Comparison of ENCODE assay signal across 11 cellular contexts in the genomic region with DNA sequence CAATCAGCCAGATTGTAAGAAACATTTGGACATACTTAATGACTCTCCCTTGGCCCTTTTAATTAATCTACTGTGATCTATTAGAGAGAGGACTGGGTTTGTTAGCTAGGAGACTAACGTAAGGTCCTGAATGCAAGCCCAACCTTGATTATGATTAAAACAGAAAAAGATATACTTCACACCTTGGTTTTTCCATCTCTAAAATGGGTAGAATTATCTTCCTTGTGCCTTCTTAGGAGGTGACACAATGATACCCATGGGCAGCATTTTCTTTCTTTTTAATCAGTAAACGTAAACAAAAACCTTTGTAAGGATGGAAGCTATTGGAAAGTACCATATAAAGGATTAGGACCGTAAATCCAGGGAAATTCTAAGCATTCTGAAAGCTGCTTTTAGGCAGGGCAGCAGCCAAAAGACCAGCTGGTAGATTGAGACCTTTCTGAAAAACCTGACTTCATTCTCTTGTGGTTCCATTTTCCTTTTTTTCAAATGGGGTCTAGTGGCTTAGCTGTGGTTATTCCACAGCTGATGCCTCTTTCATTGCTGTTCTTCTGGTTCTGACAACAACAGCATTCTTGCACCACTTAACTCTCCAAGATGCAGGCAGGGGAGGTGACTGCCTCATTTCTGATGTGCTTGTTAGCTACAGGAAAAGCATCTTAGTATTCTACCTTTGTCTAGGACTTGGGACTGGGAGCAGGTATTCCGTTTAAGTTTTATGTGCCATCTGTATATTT. TPM values are rescaled to one million over a fixed set of nuclear protein-coding genes. Genes with fewer than 3 reads are reported as not detected.
DNase-seq lines count a peak whose midpoint lies in the region; ATAC-seq and TF ChIP-seq lines count a peak whose summit lies in the region.
"Had no signal": no experiment of that assay in that cellular context is flagged by ENCODE, and none has a peak within 500 bp of the region (broad histone marks: within the 10 kb centered on the region; RNA-seq: fewer than 3 reads in every experiment).

No MANE protein-coding gene starts in this region.

- H3K79me2 ChIP-seq in KMS-11 (ENCODE audit: insufficient read depth, low read depth), result peaks cover 66% of the 10 kb centered on the region

- peaks cover 10% of the 10 kb centered on the region for H3K36me3 Mint-ChIP-seq in activated naive CD8-positive, alpha-beta T cell treated with anti-CD3 and anti-CD28 coated beads, Interleukin-2, amount 10 ng/mL, durations not matched to agents 7 days and 5 days

- POLR2A ChIA-PET in activated naive CD8-positive, alpha-beta T cell treated with anti-CD3 and anti-CD28 coated beads, Interleukin-2, amount 10 ng/mL, durations not matched to agents 7 days and 5 days (lab: Charles Lee), result interaction anchor here (1.0 to 1.4 kb wide), 5 partner anchors 10 to 49 kb away, joined by 3 to 5 read pairs (median 4); no protein-coding TSS in a partner anchor

- no peak for TF ChIP-seq CTCF in GM12865 (IDR thresholded peaks at IDR 0.05; ENCODE audit: insufficient read depth, low read depth, low read length, missing control alignments)
- no peak for TF ChIP-seq CTCF in KMS-11 (conservative IDR thresholded peaks at IDR 0.05; ENCODE audit: low read depth, low read length)
- TF ChIP-seq CTCF in psoas muscle (IDR thresholded peaks at IDR 0.05), result no peak
- TF ChIP-seq CTCF in GM10266 (IDR thresholded peaks at IDR 0.05; ENCODE audit: control insufficient read depth, insufficient read depth, low read depth, missing control alignments), result no peak

- H3K4me1 ChIP-seq in KMS-11 (ENCODE audit: low read depth, poor library complexity, severe bottlenecking), result peaks cover 80% of the 10 kb centered on the region
- H3K4me1 ChIP-seq in psoas muscle, result peaks cover 84% of the 10 kb centered on the region

- H3K9me3 Mint-ChIP-seq in activated naive CD8-positive, alpha-beta T cell treated with anti-CD3 and anti-CD28 coated beads, Interleukin-2, amount 10 ng/mL, durations not matched to agents 7 days and 5 days, result no peaks in the 10 kb centered on the region

- peak overlapping the region; percentile 33 for H3K4me3 Mint-ChIP-seq in activated naive CD8-positive, alpha-beta T cell treated with anti-CD3 and anti-CD28 coated beads, Interleukin-2, amount 10 ng/mL, durations not matched to agents 7 days and 5 days

- ATAC-seq in activated naive CD8-positive, alpha-beta T cell treated with anti-CD3 and anti-CD28 coated beads, Interleukin-2, amount 10 ng/mL, durations not matched to agents 7 days and 5 days (ENCODE audit: low read depth), result no peak
- ATAC-seq in psoas muscle, result no peak

- H3K36me3 ChIP-seq in KMS-11 (ENCODE audit: insufficient read depth), result no peaks in the 10 kb centered on the region
- H3K36me3 ChIP-seq in psoas muscle (ENCODE audit: insufficient read depth in 1 of 2, low read depth in 1 of 2), result no peaks in the 10 kb centered on the region
- H3K36me3 ChIP-seq: suprapubic skin had no signal

- H3K4me2 ChIP-seq in KMS-11, result peak overlapping the region; percentile 85

- DNase-seq in GM12865 (ENCODE audit: low read depth), result peak; percentile 64
- no peak for DNase-seq in activated naive CD8-positive, alpha-beta T cell treated with anti-CD3 and anti-CD28 coated beads, Interleukin-2, amount 10 ng/mL, durations not matched to agents 7 days and 5 days
- DNase-seq in psoas muscle, result no peak
- DNase-seq in GM10266 (ENCODE audit: extremely low spot score), result no peak
- DNase-seq in hypothalamus (lab: John Stamatoyannopoulos, UW), result no peak
- DNase-seq in EL, result no peak
- DNase-seq: mesendoderm, NCI-H1048, NCI-H226 had no signal

- WGBS in psoas muscle, 3 donors, result 71 to 82% (median 74%) methylated on average over 4 of the region's 4 CpGs

- intact Hi-C loops in psoas muscle (cut with DNase I), result loop anchor here (5.0 to 10.0 kb wide), 2 partner anchors 82 to 400 kb away; no protein-coding TSS in a partner anchor

- H2AFZ ChIP-seq in KMS-11 (ENCODE audit: low read depth), result no peak overlapping the region

- 0 out of 2 replicates have a peak overlapping the region, but pooled peaks have one; percentile 21 for H3K4me3 ChIP-seq in GM12865 (ENCODE audit: low read depth, low read length)
- H3K4me3 ChIP-seq in KMS-11 (IDR thresholded peaks at IDR 0.05; ENCODE audit: insufficient read depth, low read depth, low read length), result no peak overlapping the region
- no peak overlapping the region for H3K4me3 ChIP-seq in psoas muscle
- H3K4me3 ChIP-seq: suprapubic skin had no signal

- peaks cover 53% of the 10 kb centered on the region for H3K4me1 Mint-ChIP-seq in activated naive CD8-positive, alpha-beta T cell treated with anti-CD3 and anti-CD28 coated beads, Interleukin-2, amount 10 ng/mL, durations not matched to agents 7 days and 5 days

- peak overlapping the region; percentile 79; the same call in 1 of the 2 replicates for H3K27ac ChIP-seq in KMS-11
- peak overlapping the region; percentile 99 for H3K27ac ChIP-seq in psoas muscle
- H3K27ac ChIP-seq: suprapubic skin had no signal

- H3K27ac Mint-ChIP-seq in activated naive CD8-positive, alpha-beta T cell treated with anti-CD3 and anti-CD28 coated beads, Interleukin-2, amount 10 ng/mL, durations not matched to agents 7 days and 5 days, result peak overlapping the region; percentile 4

- no peaks in the 10 kb centered on the region for H3K9me3 ChIP-seq in psoas muscle
- H3K9me3 ChIP-seq: suprapubic skin had no signal

- H3K27me3 ChIP-seq in KMS-11 (ENCODE audit: insufficient read depth, low read depth) (no peaks in the 10 kb centered on the region), psoas muscle (ENCODE audit: insufficient read depth in 3 of 3, low read length in 2 of 3) (no peaks in the 10 kb centered on the region)
- H3K27me3 ChIP-seq: suprapubic skin had no signal

- H3K9ac ChIP-seq in KMS-11, result no peak overlapping the region

- no peaks in the 10 kb centered on the region for H4K20me1 ChIP-seq in KMS-11 (ENCODE audit: insufficient read depth)

- no peaks in the 10 kb centered on the region for H3K27me3 Mint-ChIP-seq in activated naive CD8-positive, alpha-beta T cell treated with anti-CD3 and anti-CD28 coated beads, Interleukin-2, amount 10 ng/mL, durations not matched to agents 7 days and 5 days

RNA-seq across cellular contexts. Expression of a gene that starts 27.4 kb away (rescaled TPM):
- 10 to 100 TPM; 37.0 to 39.1 TPM for total RNA-seq in activated naive CD8-positive, alpha-beta T cell treated with anti-CD3 and anti-CD28 coated beads, Interleukin-2, amount 10 ng/mL, durations not matched to agents 7 days and 5 days
- total RNA-seq in psoas muscle, result 10 to 100 TPM; 32.7 to 49.4 (median 39.6) TPM
- polyA plus RNA-seq in psoas muscle, result 10 to 100 TPM in 1 of 3 donors, 1 to 10 TPM in 2; 4.6 to 15.1 (median 8.9) TPM
